Comparison of ENCODE assay signal across 9 cellular contexts in the genomic region with DNA sequence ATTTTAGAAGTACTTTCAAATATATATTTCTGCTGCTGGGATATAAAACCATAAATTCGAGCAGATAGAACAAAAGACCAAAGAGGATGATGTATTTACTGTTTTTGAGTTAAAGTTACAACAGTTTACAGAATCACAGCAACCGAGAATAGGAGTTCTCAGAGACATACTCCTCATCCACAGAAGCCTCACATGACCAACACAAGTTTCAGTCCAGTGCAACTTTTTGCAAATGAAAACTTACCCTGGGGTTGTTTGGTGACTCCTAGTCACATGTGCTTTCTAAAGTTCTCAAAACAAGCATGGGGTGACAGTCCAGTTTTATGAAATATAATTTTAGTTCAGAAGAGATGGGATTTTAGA.
A peak's percentile ranks its signal among the peaks of the same experiment; 100 is the strongest.
DNase-seq lines count a peak whose midpoint lies in the region; TF ChIP-seq lines count a peak whose summit lies in the region.
"Had no signal": no experiment of that assay in that cellular context is flagged by ENCODE, and none has a peak within 500 bp of the region (broad histone marks: within the 10 kb centered on the region; RNA-seq: fewer than 3 reads in every experiment).

No MANE protein-coding gene starts in this region.

- no peaks in the 10 kb centered on the region for H3K27me3 ChIP-seq in H9 (ENCODE audit: insufficient read depth, low read length)

- H2AFZ ChIP-seq in H9 (ENCODE audit: low read length), result no peak overlapping the region

- no peaks in the 10 kb centered on the region for H3K9me3 ChIP-seq in H9 (ENCODE audit: control insufficient read depth, low read depth, low read length)

- no peak overlapping the region for H2BK12ac ChIP-seq in H9 (ENCODE audit: insufficient read length, low read depth, low read length)

- no peak overlapping the region for H3K4me3 Mint-ChIP-seq in H9
- peak overlapping the region; percentile 82 for H3K4me3 Mint-ChIP-seq in activated naive CD8-positive, alpha-beta T cell
- no peak overlapping the region for H3K4me3 Mint-ChIP-seq in glutamatergic neuron (ENCODE audit: unreplicated experiment)

- peak overlapping the region; percentile 37 for H3K4me2 ChIP-seq in H9 (ENCODE audit: insufficient read depth, insufficient read length, low read length)

- no CpG with 5 or more reads among the region's 2 CpGs for WGBS in H9 (ENCODE audit: extremely low coverage, insufficient read length, low lambda C conversion rate)

- no peaks in the 10 kb centered on the region for H3K79me1 ChIP-seq in H9 (ENCODE audit: insufficient read depth, low read depth, low read length, poor library complexity, severe bottlenecking)

- DNase-seq in COLO829 (ENCODE audit: low spot score) (peak; percentile 66), H9 (no peak), medulla oblongata (ENCODE audit: extremely low spot score) (peak; percentile 18), glutamatergic neuron (no peak), H4 (ENCODE audit: low spot score) (no peak), NCI-H2196 treated with DMSO at 0.1 percent for 48 hours (lab: John Stamatoyannopoulos, UW; ENCODE audit: unreplicated experiment) (no peak)
- no peak for DNase-seq in stimulated activated naive CD4-positive, alpha-beta T cell treated with Interleukin-2 at 50 U/mL for 16 hours (lab: John Stamatoyannopoulos, UW)
- DNase-seq: NCI-H2171 treated with DMSO at 0.1 percent for 48 hours had no signal

- no peak overlapping the region for H2BK15ac ChIP-seq in H9 (ENCODE audit: low read depth, low read length)

- H3K18ac ChIP-seq in H9 (ENCODE audit: insufficient read length, low read depth, low read length), result no peak overlapping the region

- H3K9ac ChIP-seq in H9 (ENCODE audit: extremely low read depth, insufficient read length, low read length), result no peak overlapping the region

- H4K91ac ChIP-seq in H9 (ENCODE audit: insufficient read length, low read depth, low read length), result no peak overlapping the region

- H2AK5ac ChIP-seq in H9 (ENCODE audit: insufficient read length, low read length), result no peak overlapping the region

- H3K4me1 Mint-ChIP-seq in H9 (peaks cover 21 to 23% of the 10 kb centered on the region in 2 experiments), glutamatergic neuron (ENCODE audit: low read depth, unreplicated experiment) (no peaks in the 10 kb centered on the region)
- peaks cover 92% of the 10 kb centered on the region for H3K4me1 Mint-ChIP-seq in activated naive CD8-positive, alpha-beta T cell (ENCODE audit: low read depth)

- H4K20me1 ChIP-seq in H9 (ENCODE audit: control insufficient read depth, insufficient read depth, insufficient read length), result no peaks in the 10 kb centered on the region

- H4K5ac ChIP-seq in H9 (ENCODE audit: insufficient read length, low read depth, low read length), result no peak overlapping the region

- H3K79me2 ChIP-seq in H9 (ENCODE audit: insufficient read depth, low read length), result no peaks in the 10 kb centered on the region; the same call in 1 of the 2 replicates

- H3K23me2 ChIP-seq in H9 (ENCODE audit: insufficient read length, low read depth, low read length, poor library complexity, severe bottlenecking), result no peaks in the 10 kb centered on the region

- no peak overlapping the region for H4K8ac ChIP-seq in H9 (replicated peaks; ENCODE audit: insufficient read length, low read depth, low read length)

- no peak overlapping the region for H2BK120ac ChIP-seq in H9 (ENCODE audit: low read depth, low read length, poor library complexity, severe bottlenecking)

- no peak overlapping the region for H3K14ac ChIP-seq in H9 (ENCODE audit: insufficient read depth, low read length)

- H3K27me3 Mint-ChIP-seq in H9 (ENCODE audit: low read depth) (no peaks in the 10 kb centered on the region), glutamatergic neuron (ENCODE audit: unreplicated experiment) (peaks cover 3% of the 10 kb centered on the region)
- H3K27me3 Mint-ChIP-seq in activated naive CD8-positive, alpha-beta T cell, result no peaks in the 10 kb centered on the region

- no peak overlapping the region for H3K23ac ChIP-seq in H9 (ENCODE audit: insufficient read length, low read depth, low read length)

- no peak overlapping the region for H2BK20ac ChIP-seq in H9 (ENCODE audit: low read depth, low read length, poor library complexity, severe bottlenecking)

- H3K4ac ChIP-seq in H9 (ENCODE audit: low read depth, low read length), result no peak overlapping the region

- H3T11ph ChIP-seq in H9 (ENCODE audit: low read length), result no peak overlapping the region

- H3K27ac ChIP-seq in H9 (ENCODE audit: insufficient read length, low read depth, low read length), result no peak overlapping the region

- TF ChIP-seq CTCF in H9 (conservative IDR thresholded peaks at IDR 0.05), result no peak
- TF ChIP-seq CTCF in glutamatergic neuron (IDR thresholded peaks at IDR 0.05; ENCODE audit: partially characterized antibody, unreplicated experiment), result no peak

- no peak overlapping the region for H3K56ac ChIP-seq in H9 (ENCODE audit: insufficient read length, low read depth, low read length)

- no peak overlapping the region for H2BK5ac ChIP-seq in H9 (ENCODE audit: insufficient read length, low read length)

- no peaks in the 10 kb centered on the region for H3K36me3 Mint-ChIP-seq in H9 (ENCODE audit: insufficient read depth in 1 of 3, low read depth in 3 of 3)
- peaks cover 9% of the 10 kb centered on the region for H3K36me3 Mint-ChIP-seq in activated naive CD8-positive, alpha-beta T cell
- no peaks in the 10 kb centered on the region for H3K36me3 Mint-ChIP-seq in glutamatergic neuron (ENCODE audit: unreplicated experiment)

- H3K9me3 Mint-ChIP-seq in H9 (no peaks in the 10 kb centered on the region), glutamatergic neuron (ENCODE audit: unreplicated experiment) (no peaks in the 10 kb centered on the region)
- H3K9me3 Mint-ChIP-seq in activated naive CD8-positive, alpha-beta T cell (ENCODE audit: low read depth), result no peaks in the 10 kb centered on the region

- H3K27ac Mint-ChIP-seq in H9, result peak overlapping the region in 1 of 3 experiments; percentile 60; a peak in 1 of 7 replicates
- H3K27ac Mint-ChIP-seq in activated naive CD8-positive, alpha-beta T cell, result peak overlapping the region; percentile 93
- H3K27ac Mint-ChIP-seq in glutamatergic neuron (ENCODE audit: unreplicated experiment), result no peak overlapping the region

- peaks cover 10% of the 10 kb centered on the region; the same call in 1 of the 2 replicates for H3K4me1 ChIP-seq in H9 (ENCODE audit: insufficient read depth, low read length)

Comparison
In these comparisons a context has a peak if more than half of its experiments do, and no peak if none do; other contexts are left out.
1. DNase-seq: peak in COLO829 (single experiment) and medulla oblongata (single experiment); none in H9 (single experiment), glutamatergic neuron (single experiment), H4 (single experiment), NCI-H2196 treated with DMSO at 0.1 percent for 48 hours (single experiment) and stimulated activated naive CD4-positive, alpha-beta T cell treated with Interleukin-2 at 50 U/mL for 16 hours (single experiment).